8 cellular contexts compared by ENCODE assay signal in the genomic region with DNA sequence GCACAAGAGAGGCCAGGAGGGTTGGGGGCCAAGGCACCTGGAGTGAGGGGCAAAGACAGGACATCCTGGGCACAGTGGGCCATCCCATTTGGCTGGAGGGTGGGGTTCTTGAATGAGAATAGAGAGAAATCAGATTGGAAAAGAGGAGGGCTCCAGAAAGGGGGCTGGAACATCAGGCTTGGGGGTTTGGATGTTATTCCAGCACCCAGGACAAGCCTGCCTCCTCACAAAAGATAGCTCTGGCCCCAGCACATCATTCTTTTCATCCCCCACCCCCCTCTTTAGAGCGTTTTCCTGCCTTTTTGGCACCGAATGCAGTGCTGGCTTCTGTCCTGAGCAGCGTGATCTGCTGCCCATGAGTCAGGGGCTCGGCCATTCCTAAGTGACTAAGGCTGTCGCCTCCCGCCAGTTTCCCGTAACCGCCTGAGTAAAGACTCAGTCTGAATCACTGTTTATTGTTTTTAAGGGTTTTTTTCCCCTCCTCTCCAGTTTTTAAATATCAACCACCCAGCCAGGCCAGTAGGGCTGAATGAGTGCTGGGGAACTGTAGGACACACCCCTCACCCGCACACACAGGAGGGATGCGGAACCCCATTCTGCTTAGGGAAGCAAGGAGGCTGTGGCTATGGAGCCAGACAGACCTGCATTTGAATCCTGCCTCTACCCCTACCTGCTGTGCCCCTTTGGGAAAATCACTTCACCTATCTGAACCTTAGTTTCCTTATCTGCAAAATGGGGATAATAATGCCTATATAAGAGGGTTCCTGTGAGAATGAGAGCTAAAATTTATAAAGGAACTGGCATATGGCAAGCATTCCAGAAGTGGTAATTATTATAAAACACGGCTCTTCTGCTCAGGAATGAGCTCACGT. TPM values are rescaled to one million over a fixed set of nuclear protein-coding genes. Genes with fewer than 3 reads are reported as not detected.
A peak's percentile ranks its signal among the peaks of the same experiment; 100 is the strongest.
DNase-seq lines count a peak whose midpoint lies in the region; ATAC-seq and TF ChIP-seq lines count a peak whose summit lies in the region.

No MANE protein-coding gene starts in this region.

- peaks cover 21% of the 10 kb centered on the region for H3K4me1 Mint-ChIP-seq in Calu3 (ENCODE audit: low read depth, unreplicated experiment)
- H3K4me1 Mint-ChIP-seq in activated CD8-positive, alpha-beta T cell treated with anti-CD3 and anti-CD28 coated beads, Interleukin-2, amount 10 ng/mL, durations not matched to agents 7 days and 5 days (ENCODE audit: low read depth) = peaks cover 11% of the 10 kb centered on the region
- peaks cover 38% of the 10 kb centered on the region for H3K4me1 Mint-ChIP-seq in nephron progenitor cell

- no TSS peak for BruUV-seq in Calu3 (replicated peaks; lab: Mats Ljungman, UMichigan)

- H3K4me3 Mint-ChIP-seq in Calu3 (ENCODE audit: low read depth, unreplicated experiment) (peak overlapping the region; percentile 36), nephron progenitor cell (no peak overlapping the region)
- no peak overlapping the region for H3K4me3 Mint-ChIP-seq in activated CD8-positive, alpha-beta T cell treated with anti-CD3 and anti-CD28 coated beads, Interleukin-2, amount 10 ng/mL, durations not matched to agents 7 days and 5 days

- CTCF ChIA-PET in Calu3 (lab: Charles Lee) = no interaction called here
- CTCF ChIA-PET in activated CD8-positive, alpha-beta T cell treated with anti-CD3 and anti-CD28 coated beads, Interleukin-2, amount 10 ng/mL, durations not matched to agents 7 days and 5 days (lab: Charles Lee) = no interaction called here

- H3K36me3 Mint-ChIP-seq in Calu3 (ENCODE audit: insufficient read depth, unreplicated experiment) (peaks cover 11% of the 10 kb centered on the region), nephron progenitor cell (ENCODE audit: low read depth) (no peaks in the 10 kb centered on the region)
- H3K36me3 Mint-ChIP-seq in activated CD8-positive, alpha-beta T cell treated with anti-CD3 and anti-CD28 coated beads, Interleukin-2, amount 10 ng/mL, durations not matched to agents 7 days and 5 days (ENCODE audit: low read depth) = no peaks in the 10 kb centered on the region

- H3K27me3 Mint-ChIP-seq in Calu3 (ENCODE audit: unreplicated experiment) (no peaks in the 10 kb centered on the region), nephron progenitor cell (ENCODE audit: low read depth, poor library complexity) (peaks cover 11% of the 10 kb centered on the region)
- H3K27me3 Mint-ChIP-seq in activated CD8-positive, alpha-beta T cell treated with anti-CD3 and anti-CD28 coated beads, Interleukin-2, amount 10 ng/mL, durations not matched to agents 7 days and 5 days (ENCODE audit: low read depth) = peaks cover 6% of the 10 kb centered on the region

- TF ChIP-seq CTCF in Calu3 (IDR thresholded peaks at IDR 0.05; ENCODE audit: unreplicated experiment) (no peak), nephron progenitor cell (IDR thresholded peaks at IDR 0.05) (no peak)

- intact Hi-C loops in Calu3 (cut with micrococcal nuclease; ENCODE audit: unreplicated experiment) = loop anchor here (5.0 kb wide), 1 partner anchor 62 kb away; no protein-coding TSS in a partner anchor

- POLR2A ChIA-PET in activated CD8-positive, alpha-beta T cell treated with anti-CD3 and anti-CD28 coated beads, Interleukin-2, amount 10 ng/mL, durations not matched to agents 7 days and 5 days (lab: Charles Lee) = no interaction called here

- H3K27ac Mint-ChIP-seq in Calu3 (ENCODE audit: unreplicated experiment) (peak overlapping the region; percentile 78), nephron progenitor cell (no peak overlapping the region)
- no peak overlapping the region for H3K27ac Mint-ChIP-seq in activated CD8-positive, alpha-beta T cell treated with anti-CD3 and anti-CD28 coated beads, Interleukin-2, amount 10 ng/mL, durations not matched to agents 7 days and 5 days

- no peak for ATAC-seq in activated CD8-positive, alpha-beta T cell treated with anti-CD3 and anti-CD28 coated beads, Interleukin-2, amount 10 ng/mL, durations not matched to agents 7 days and 5 days

- no peaks in the 10 kb centered on the region for H3K9me3 Mint-ChIP-seq in Calu3 (ENCODE audit: low read depth, unreplicated experiment)
- no peaks in the 10 kb centered on the region for H3K9me3 Mint-ChIP-seq in activated CD8-positive, alpha-beta T cell treated with anti-CD3 and anti-CD28 coated beads, Interleukin-2, amount 10 ng/mL, durations not matched to agents 7 days and 5 days (ENCODE audit: insufficient read depth)
- H3K9me3 Mint-ChIP-seq in nephron progenitor cell = no peaks in the 10 kb centered on the region

- DNase-seq in Calu3 (peak; percentile 81), SW480 (ENCODE audit: low spot score) (peak; percentile 75), glomerular visceral epithelial cell (ENCODE audit: extremely low spot score) (peak; percentile 94), pons (ENCODE audit: low spot score) (peak; percentile 70), nephron progenitor cell (no peak), DMS79 (lab: John Stamatoyannopoulos, UW) (no peak), cortex of kidney (lab: John Stamatoyannopoulos, UW) (no peak)
- DNase-seq in activated CD8-positive, alpha-beta T cell treated with anti-CD3 and anti-CD28 coated beads, Interleukin-2, amount 10 ng/mL, durations not matched to agents 7 days and 5 days = no peak

RNA-seq across cellular contexts. Expression of gene NAV2, which starts 32.4 kb away (rescaled TPM):
- 17.3 and 21.4 TPM in 2 replicates for total RNA-seq in Calu3 (2022)
- total RNA-seq in activated CD8-positive, alpha-beta T cell treated with anti-CD3 and anti-CD28 coated beads, Interleukin-2, amount 10 ng/mL, durations not matched to agents 7 days and 5 days = under 1 TPM; 0.23 to 0.71 TPM

Comparison
In these comparisons a context has a peak if more than half of its experiments do, and no peak if none do; other contexts are left out.
1. DNase-seq: peak in Calu3 (single experiment), SW480 (single experiment), glomerular visceral epithelial cell (single experiment) and pons (single experiment); none in activated CD8-positive, alpha-beta T cell treated with anti-CD3 and anti-CD28 coated beads, Interleukin-2, amount 10 ng/mL, durations not matched to agents 7 days and 5 days (single experiment), nephron progenitor cell (single experiment), DMS79 (single experiment) and cortex of kidney (single experiment).
2. RNA of gene NAV2, which starts 32.4 kb away (total RNA-seq): 17.3 to 21.4 TPM in Calu3; 0.23 to 0.71 TPM in activated CD8-positive, alpha-beta T cell treated with anti-CD3 and anti-CD28 coated beads, Interleukin-2, amount 10 ng/mL, durations not matched to agents 7 days and 5 days; every median in the first group is over 10 times any median in the second.